ENCODE assay signal across 8 cellular contexts in genomic region chr19:16326401-16327130, GRCh38. TPM values are rescaled to one million over a fixed set of nuclear protein-coding genes. Genes with fewer than 3 reads are reported as not detected.
DNase-seq lines count a peak whose midpoint lies in the region; ATAC-seq and TF ChIP-seq lines count a peak whose summit lies in the region.

No MANE protein-coding gene starts in this region.

- peaks cover 66% of the 10 kb centered on the region for H3K4me1 Mint-ChIP-seq in activated CD8-positive, alpha-beta memory T cell treated with anti-CD3 and anti-CD28 coated beads, Interleukin-2, amount 10 ng/mL, durations not matched to agents 7 days and 5 days
- peaks cover 3% of the 10 kb centered on the region for H3K4me1 Mint-ChIP-seq in glutamatergic neuron (ENCODE audit: low read depth, unreplicated experiment)

- H3K27ac Mint-ChIP-seq in activated CD8-positive, alpha-beta memory T cell treated with anti-CD3 and anti-CD28 coated beads, Interleukin-2, amount 10 ng/mL, durations not matched to agents 7 days and 5 days, result peak overlapping the region; percentile 88
- no peak overlapping the region for H3K27ac Mint-ChIP-seq in glutamatergic neuron (ENCODE audit: unreplicated experiment)

- H3K9ac ChIP-seq in GM23248, result peak overlapping the region; percentile 91

- no peaks in the 10 kb centered on the region for H3K9me2 ChIP-seq in GM23248 (ENCODE audit: insufficient read depth)

- WGBS in GM23248 (ENCODE audit: low coverage in 1 of 2, low lambda C conversion rate in 2 of 2, missing lambda C conversion rate in 2 of 2), 2 experiments, result 56 to 70% methylated on average over 42 to 46 of the region's 55 CpGs

- peaks cover 42% of the 10 kb centered on the region for H3K27me3 Mint-ChIP-seq in activated CD8-positive, alpha-beta memory T cell treated with anti-CD3 and anti-CD28 coated beads, Interleukin-2, amount 10 ng/mL, durations not matched to agents 7 days and 5 days
- peaks cover 27% of the 10 kb centered on the region for H3K27me3 Mint-ChIP-seq in glutamatergic neuron (ENCODE audit: unreplicated experiment)

- no peaks in the 10 kb centered on the region for H3K9me3 Mint-ChIP-seq in activated CD8-positive, alpha-beta memory T cell treated with anti-CD3 and anti-CD28 coated beads, Interleukin-2, amount 10 ng/mL, durations not matched to agents 7 days and 5 days (ENCODE audit: low read depth)
- peaks cover 3% of the 10 kb centered on the region for H3K9me3 Mint-ChIP-seq in glutamatergic neuron (ENCODE audit: unreplicated experiment)

- intact Hi-C loops in gastrocnemius medialis (cut with DNase I; ENCODE audit: low total_unique reads), result loop anchor here (5.0 kb wide), 1 partner anchor 41 kb away; no protein-coding TSS in a partner anchor

- CTCF ChIA-PET in activated CD8-positive, alpha-beta memory T cell treated with anti-CD3 and anti-CD28 coated beads, Interleukin-2, amount 10 ng/mL, durations not matched to agents 7 days and 5 days (lab: Charles Lee), result interaction anchor here (2.4 to 31.2 kb wide), 3 partner anchors 14 to 78 kb away, joined by 14 to 449 read pairs (median 75); no protein-coding TSS in a partner anchor

- H3K27me3 ChIP-seq in GM23248 (replicated peaks; ENCODE audit: insufficient read depth) (no peaks in the 10 kb centered on the region), gastrocnemius medialis (no peaks in the 10 kb centered on the region)

- peak overlapping the region; percentile 98 for H3K4me3 Mint-ChIP-seq in activated CD8-positive, alpha-beta memory T cell treated with anti-CD3 and anti-CD28 coated beads, Interleukin-2, amount 10 ng/mL, durations not matched to agents 7 days and 5 days
- peak overlapping the region; percentile 49 for H3K4me3 Mint-ChIP-seq in glutamatergic neuron (ENCODE audit: unreplicated experiment)

- peak overlapping the region; percentile 81 for H3K27ac ChIP-seq in GM23248
- H3K27ac ChIP-seq in gastrocnemius medialis, result peak overlapping the region; percentile 78 to 99 (median 88)

- DNase-seq in GM23248 (peak; percentile 61), glutamatergic neuron (no peak), gastrocnemius medialis (no peak), CD1c-positive myeloid dendritic cell (ENCODE audit: extremely low spot score) (no peak), OCI-M1 (lab: John Stamatoyannopoulos, UW) (no peak)
- DNase-seq in activated CD8-positive, alpha-beta memory T cell treated with anti-CD3 and anti-CD28 coated beads, Interleukin-2, amount 10 ng/mL, durations not matched to agents 7 days and 5 days, result peak; percentile 69

- peak overlapping the region; percentile 89 for H3K4me2 ChIP-seq in GM23248 (ENCODE audit: unreplicated experiment)

- in situ Hi-C loops in GM23248 (cut with MboI), result no loop called here
- in situ Hi-C loops in gastrocnemius medialis (cut with MboI; ENCODE audit: low sequenced_read_pairs in 4 of 4), result loop anchor here in 1 of 4 donors (10.0 kb wide), 1 partner anchor 82 kb away; no protein-coding TSS in a partner anchor

- TF ChIP-seq CTCF in glutamatergic neuron (IDR thresholded peaks at IDR 0.05; ENCODE audit: partially characterized antibody, unreplicated experiment) (no peak), gastrocnemius medialis (IDR thresholded peaks at IDR 0.05 in 4 of 5, conservative IDR thresholded peaks at IDR 0.05 in 1 of 5) (peak in 1 of 5 experiments; percentile 5)

- ATAC-seq in activated CD8-positive, alpha-beta memory T cell treated with anti-CD3 and anti-CD28 coated beads, Interleukin-2, amount 10 ng/mL, durations not matched to agents 7 days and 5 days, result no peak
- ATAC-seq in gastrocnemius medialis, result no peak
- no peak for ATAC-seq in GM18867 (IDR thresholded peaks at IDR 0.05; ENCODE audit: unreplicated experiment)
- ATAC-seq in GM21367 (IDR thresholded peaks at IDR 0.05; ENCODE audit: unreplicated experiment), result no peak

- peaks cover 45% of the 10 kb centered on the region for H3K36me3 Mint-ChIP-seq in activated CD8-positive, alpha-beta memory T cell treated with anti-CD3 and anti-CD28 coated beads, Interleukin-2, amount 10 ng/mL, durations not matched to agents 7 days and 5 days
- no peaks in the 10 kb centered on the region for H3K36me3 Mint-ChIP-seq in glutamatergic neuron (ENCODE audit: unreplicated experiment)

- peak overlapping the region; percentile 94 for H3K4me3 ChIP-seq in GM23248
- peak overlapping the region; percentile 64 to 67 (median 65) for H3K4me3 ChIP-seq in gastrocnemius medialis

- H4K20me1 ChIP-seq in GM23248 (ENCODE audit: insufficient read depth), result no peaks in the 10 kb centered on the region

- peaks cover 29% of the 10 kb centered on the region for H3K79me2 ChIP-seq in GM23248 (ENCODE audit: insufficient read depth)

- H3K4me1 ChIP-seq in GM23248 (ENCODE audit: insufficient read depth) (peaks cover 32% of the 10 kb centered on the region), gastrocnemius medialis (peaks cover 28 to 37% of the 10 kb centered on the region in 2 donors)

- no peak overlapping the region for H2AFZ ChIP-seq in GM23248

- H3K36me3 ChIP-seq in GM23248 (ENCODE audit: low read depth) (peaks cover 23% of the 10 kb centered on the region), gastrocnemius medialis (peaks cover 0 to 21% of the 10 kb centered on the region in 2 donors)

- H3K9me3 ChIP-seq in GM23248 (ENCODE audit: low read depth), result no peaks in the 10 kb centered on the region
- H3K9me3 ChIP-seq in gastrocnemius medialis, result no peaks in the 10 kb centered on the region

- TF ChIP-seq POLR2A in gastrocnemius medialis (IDR thresholded peaks at IDR 0.05), result no peak

- H3F3A ChIP-seq in GM23248 (ENCODE audit: insufficient read depth), result peaks cover 46% of the 10 kb centered on the region

RNA-seq across cellular contexts. Expression of gene KLF2, which starts 1.9 kb away (rescaled TPM):
- total RNA-seq in GM23248 (2014; rRNA removed; shearing (Covaris generic)), result 3.3 and 11.3 TPM in 2 replicates
- polyA plus RNA-seq in GM23248 (2016; fragmentation: Nextera tagmentation; extraction: Ambion mirVana), result 7.8 and 10.8 TPM in 2 replicates
- total RNA-seq in activated CD8-positive, alpha-beta memory T cell treated with anti-CD3 and anti-CD28 coated beads, Interleukin-2, amount 10 ng/mL, durations not matched to agents 7 days and 5 days, result 100 to 1,000 TPM in 1 of 2 experiments, 10 to 100 TPM in 1; 62.1 to 124 TPM
- not detected for total RNA-seq in glutamatergic neuron (ENCODE audit: unreplicated experiment)
- 10 to 100 TPM in 3 of 4 donors, 1 to 10 TPM in 1; 6.8 to 45.6 (median 32.0) TPM for total RNA-seq in gastrocnemius medialis

Comparison
In these comparisons a context has a peak if more than half of its experiments do, and no peak if none do; other contexts are left out.
1. DNase-seq: peak in GM23248 (single experiment) and activated CD8-positive, alpha-beta memory T cell treated with anti-CD3 and anti-CD28 coated beads, Interleukin-2, amount 10 ng/mL, durations not matched to agents 7 days and 5 days (single experiment); none in glutamatergic neuron (single experiment), gastrocnemius medialis (0 of 2), CD1c-positive myeloid dendritic cell (single experiment) and OCI-M1 (single experiment).